ENCODE assay signal across 2 cellular contexts in genomic region chr11:124760806-124761205, GRCh38.
TF ChIP-seq lines count a peak whose summit lies in the region.

No MANE protein-coding gene starts in this region.

TF ChIP-seq in A549, 52 proteins besides CTCF, POLR2A, EP300 and RAD21 (continued from another document):
- TF ChIP-seq HES2 (IDR thresholded peaks at IDR 0.05) (no peak), FOSB (CRISPR knock-in tag; IDR thresholded peaks at IDR 0.05) (no peak), SREBF2 (IDR thresholded peaks at IDR 0.05) (no peak), RFX5 (IDR thresholded peaks at IDR 0.05) (no peak), RNF2 (IDR thresholded peaks at IDR 0.05; ENCODE audit: borderline replicate concordance, low read depth) (no peak)

TF ChIP-seq in HEK293T, 16 proteins besides CTCF, POLR2A, EP300 and RAD21 (continued from another document):
- TF ChIP-seq CTBP1 (IDR thresholded peaks at IDR 0.05; ENCODE audit: borderline replicate concordance) (no peak), TARDBP (IDR thresholded peaks at IDR 0.05) (no peak), SP1 (IDR thresholded peaks at IDR 0.05) (no peak)
